ENCODE assay signal across 8 cellular contexts in genomic region chr20:3202965-3203314, GRCh38. TPM values are rescaled to one million over a fixed set of nuclear protein-coding genes. Genes with fewer than 3 reads are reported as not detected.
DNase-seq lines count a peak whose midpoint lies in the region; ATAC-seq, FAIRE-seq and TF ChIP-seq lines count a peak whose summit lies in the region.

No MANE protein-coding gene starts in this region.

- TF ChIP-seq POLR2A in GM12892 (IDR thresholded peaks at IDR 0.05; ENCODE audit: low read depth, low read length) = no peak

- no peaks in the 10 kb centered on the region for H3K9me3 Mint-ChIP-seq in activated naive CD4-positive, alpha-beta T cell treated with anti-CD3 and anti-CD28 coated beads, Interleukin-2, amount 50 U/mL, for 24 hours
- H3K9me3 Mint-ChIP-seq in type B pancreatic cell = no peaks in the 10 kb centered on the region

- peaks cover 13% of the 10 kb centered on the region for H3K4me1 ChIP-seq in lower lobe of right lung

- H3K27me3 Mint-ChIP-seq in activated naive CD4-positive, alpha-beta T cell treated with anti-CD3 and anti-CD28 coated beads, Interleukin-2, amount 50 U/mL, for 24 hours = no peaks in the 10 kb centered on the region
- H3K27me3 Mint-ChIP-seq in type B pancreatic cell = no peaks in the 10 kb centered on the region

- peaks cover 9% of the 10 kb centered on the region for H3K36me3 Mint-ChIP-seq in activated naive CD4-positive, alpha-beta T cell treated with anti-CD3 and anti-CD28 coated beads, Interleukin-2, amount 50 U/mL, for 24 hours
- H3K36me3 Mint-ChIP-seq in type B pancreatic cell = peaks cover 19% of the 10 kb centered on the region

- H3K27ac Mint-ChIP-seq in activated naive CD4-positive, alpha-beta T cell treated with anti-CD3 and anti-CD28 coated beads, Interleukin-2, amount 50 U/mL, for 24 hours = no peak overlapping the region
- H3K27ac Mint-ChIP-seq in type B pancreatic cell = no peak overlapping the region

- no peak for FAIRE-seq in GM12892 (lab: Jason Lieb, UNC)

- H3K4me3 Mint-ChIP-seq in activated naive CD4-positive, alpha-beta T cell treated with anti-CD3 and anti-CD28 coated beads, Interleukin-2, amount 50 U/mL, for 24 hours = peak overlapping the region; percentile 97
- H3K4me3 Mint-ChIP-seq in type B pancreatic cell = peak overlapping the region; percentile 96

- in situ Hi-C loops in astrocyte of the cerebellum (cut with HindIII; ENCODE audit: low sequenced_read_pairs) = no loop called here

- no peak for DNase-seq in activated naive CD4-positive, alpha-beta T cell (lab: John Stamatoyannopoulos, UW)
- DNase-seq in astrocyte of the cerebellum (ENCODE audit: low read depth) (no peak), lower lobe of right lung (no peak), type B pancreatic cell (ENCODE audit: extremely low spot score, unreplicated experiment) (no peak), GM12892 (ENCODE audit: insufficient read length) (no peak)
- no peak for DNase-seq in stimulated activated naive CD4-positive, alpha-beta T cell treated with Interleukin-2 at 50 U/mL for 16 hours (lab: John Stamatoyannopoulos, UW)

- peaks cover 40% of the 10 kb centered on the region for H3K36me3 ChIP-seq in lower lobe of right lung

- H3K27ac ChIP-seq in lower lobe of right lung = peak overlapping the region; percentile 92

- H3K4me1 Mint-ChIP-seq in activated naive CD4-positive, alpha-beta T cell treated with anti-CD3 and anti-CD28 coated beads, Interleukin-2, amount 50 U/mL, for 24 hours = peaks cover 10% of the 10 kb centered on the region
- peaks cover 9% of the 10 kb centered on the region for H3K4me1 Mint-ChIP-seq in type B pancreatic cell (ENCODE audit: unreplicated experiment)

- intact Hi-C loops in lower lobe of right lung (cut with DNase I) = no loop called here

- H3K4me3 ChIP-seq in astrocyte of the cerebellum (ENCODE audit: low read depth, low read length) (peak overlapping the region; percentile 73), lower lobe of right lung (peak overlapping the region; percentile 99)

- H3K9me3 ChIP-seq in lower lobe of right lung = no peaks in the 10 kb centered on the region

- TF ChIP-seq CTCF in astrocyte of the cerebellum (IDR thresholded peaks at IDR 0.05; ENCODE audit: low read depth, low read length, missing control alignments) (no peak), lower lobe of right lung (IDR thresholded peaks at IDR 0.05) (no peak), type B pancreatic cell (conservative IDR thresholded peaks at IDR 0.05) (no peak)

- no peak for ATAC-seq in lower lobe of right lung
- ATAC-seq in GM18498 (IDR thresholded peaks at IDR 0.05; ENCODE audit: unreplicated experiment) = no peak

- H3K27me3 ChIP-seq in lower lobe of right lung (ENCODE audit: low read depth) = no peaks in the 10 kb centered on the region

RNA-seq across cellular contexts. Expression of gene DDRGK1, which starts 1.5 kb away (rescaled TPM):
- 89.8 TPM for total RNA-seq in lower lobe of right lung
- total RNA-seq in type B pancreatic cell (ENCODE audit: low replicate concordance) = 56.7 and 61.6 TPM in 2 replicates
- polyA plus RNA-seq in GM12892 (2012; ENCODE audit: missing spikeins) = 19.3 TPM

RNA-seq across cellular contexts. Expression of gene ITPA, which starts 6.4 kb away (rescaled TPM):
- total RNA-seq in lower lobe of right lung = 40.9 TPM
- 51.7 and 59.7 TPM in 2 replicates for total RNA-seq in type B pancreatic cell (ENCODE audit: low replicate concordance)
- polyA plus RNA-seq in GM12892 (2012; ENCODE audit: missing spikeins) = 55.7 TPM

RNA-seq across cellular contexts. Expression of gene LZTS3, which starts 29.6 kb away (rescaled TPM):
- total RNA-seq in lower lobe of right lung = 18.5 TPM
- total RNA-seq in type B pancreatic cell (ENCODE audit: low replicate concordance) = 17.2 and 17.3 TPM in 2 replicates
- polyA plus RNA-seq in GM12892 (2012; ENCODE audit: missing spikeins) = 0.40 TPM

RNA-seq across cellular contexts. Expression of gene SLC4A11, which starts 36.0 kb away (rescaled TPM):
- 5.0 TPM for total RNA-seq in lower lobe of right lung
- 5.8 and 6.9 TPM in 2 replicates for total RNA-seq in type B pancreatic cell (ENCODE audit: low replicate concordance)
- polyA plus RNA-seq in GM12892 (2012; ENCODE audit: missing spikeins) = not detected

RNA-seq across cellular contexts. Expression of gene FASTKD5, which starts 43.3 kb away (rescaled TPM):
- total RNA-seq in lower lobe of right lung (16.4 TPM), type B pancreatic cell (ENCODE audit: low replicate concordance) (19.4 and 22.0 TPM in 2 replicates)
- polyA plus RNA-seq in GM12892 (2012; ENCODE audit: missing spikeins) = 16.0 TPM
